8 cellular contexts compared by ENCODE assay signal in the genomic region with DNA sequence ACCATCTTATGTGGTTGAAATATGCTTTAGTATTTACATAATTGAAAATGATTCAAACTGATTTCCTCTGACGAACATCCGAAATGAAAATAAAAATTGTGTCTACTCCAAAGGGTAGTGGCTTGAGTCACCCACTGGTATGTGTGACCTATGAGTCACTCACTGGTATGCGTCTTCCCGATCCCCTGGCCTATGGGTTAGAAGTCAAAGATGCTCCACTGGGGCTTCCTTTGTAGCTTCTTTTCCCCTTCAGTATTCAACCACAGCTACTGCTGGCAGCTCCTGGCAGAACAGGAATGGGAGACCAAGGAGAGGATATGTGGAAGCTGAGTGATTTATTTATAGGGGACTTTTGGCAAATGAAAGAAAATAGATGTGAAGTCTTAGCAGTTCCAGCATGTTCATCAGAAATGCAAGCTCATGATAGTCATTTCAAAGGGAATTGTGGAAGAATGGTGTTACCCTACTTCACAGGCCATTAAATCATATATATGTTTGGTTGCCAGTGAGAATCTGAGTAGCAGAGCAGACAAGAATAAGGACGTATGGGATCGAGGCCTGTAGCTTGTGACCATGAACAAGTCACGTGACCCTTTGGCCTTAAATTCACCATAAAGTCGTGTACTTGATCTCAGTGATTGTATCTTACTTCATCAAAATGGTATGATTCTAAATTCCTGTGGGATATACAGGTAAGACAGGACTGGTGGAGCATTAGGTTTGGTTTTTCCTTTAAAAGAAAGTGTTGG.
DNase-seq lines count a peak whose midpoint lies in the region; ATAC-seq and TF ChIP-seq lines count a peak whose summit lies in the region.

No MANE protein-coding gene starts in this region.

- peaks cover 34% of the 10 kb centered on the region for H3F3A ChIP-seq in PC-9 (ENCODE audit: insufficient read depth, low read depth)

- no peaks in the 10 kb centered on the region for H4K20me1 ChIP-seq in PC-9 (ENCODE audit: insufficient read depth)

- no peaks in the 10 kb centered on the region for H3K9me2 ChIP-seq in PC-9 (ENCODE audit: insufficient read depth)

- H3K4me2 ChIP-seq in PC-9, result peak overlapping the region; percentile 73

- H3K79me2 ChIP-seq in PC-9 (ENCODE audit: low read depth), result no peaks in the 10 kb centered on the region

- H3K9me3 ChIP-seq in PC-9 (ENCODE audit: insufficient read depth, low read depth), result 0 out of 2 replicates have a peak, but pooled peaks cover 7% of the 10 kb centered on the region

- WGBS in adipose tissue, 3 donors, result 51 to 76% (median 56%) methylated on average over 8 of the region's 8 CpGs

- CTCF ChIA-PET in PC-9 (lab: Charles Lee), result interaction anchor here (0.6 kb wide), 1 partner anchor 213 kb away, joined by 3 read pairs; a partner anchor contains a TSS

- in situ Hi-C loops in G401 (cut with HindIII; ENCODE audit: low sequenced_read_pairs), result no loop called here

- ATAC-seq in HG03520 (IDR thresholded peaks at IDR 0.05; ENCODE audit: unreplicated experiment), result no peak
- ATAC-seq in GM21390 (IDR thresholded peaks at IDR 0.05; ENCODE audit: unreplicated experiment), result no peak

- peak overlapping the region; percentile 15; the same call in 1 of the 2 replicates for H2AFZ ChIP-seq in PC-9

- peak overlapping the region; percentile 40; the same call in 1 of the 2 replicates for H3K4me3 ChIP-seq in PC-9

- no peaks in the 10 kb centered on the region for H3K36me3 ChIP-seq in PC-9 (ENCODE audit: low read depth)

- no TSS peak for BruUV-seq in PC-9 (replicated peaks; lab: Mats Ljungman, UMichigan)

- POLR2A ChIA-PET in PC-9 (lab: Charles Lee; ENCODE audit: unreplicated experiment), result interaction anchor here (0.5 to 0.6 kb wide), 2 partner anchors 23 to 1414 kb away, joined by 3 to 4 read pairs; no protein-coding TSS in a partner anchor

- TF ChIP-seq CTCF in PC-9 (conservative IDR thresholded peaks at IDR 0.05), result no peak

- DNase-seq in G401 (ENCODE audit: low spot score) (peak; percentile 13), PC-9 (peak; percentile 73 to 96), iPS DF 19.7 (ENCODE audit: low read depth, low spot score) (peak; percentile 57), smooth muscle cell of the brain vasculature (ENCODE audit: low read depth, low spot score) (peak; percentile 76), NCI-H1092 treated with DMSO at 0.1 percent for 48 hours (lab: John Stamatoyannopoulos, UW) (no peak)

- H3K27me3 ChIP-seq in PC-9 (ENCODE audit: insufficient read depth, low read depth), result no peaks in the 10 kb centered on the region

- intact Hi-C loops in PC-9 (cut with micrococcal nuclease; ENCODE audit: unreplicated experiment), result loop anchor here (1.0 to 5.0 kb wide), 3 partner anchors 102 to 314 kb away; no protein-coding TSS in a partner anchor

- H3K27ac ChIP-seq in PC-9 (peak overlapping the region; percentile 93), adipose tissue (ENCODE audit: low read depth, low read length) (peak overlapping the region; percentile 48)

- peaks cover 58% of the 10 kb centered on the region for H3K4me1 ChIP-seq in PC-9 (replicated peaks; ENCODE audit: insufficient read depth)
